39 cellular contexts compared by ENCODE assay signal in genomic region chr17:10809605-10810004, GRCh38. TPM values are rescaled to one million over a fixed set of nuclear protein-coding genes. Genes with fewer than 3 reads are reported as not detected.
"Had no signal": no experiment of that assay in that cellular context is flagged by ENCODE, and none has a peak within 500 bp of the region (broad histone marks: within the 10 kb centered on the region; RNA-seq: fewer than 3 reads in every experiment).

No MANE protein-coding gene starts in this region.

- DNase-seq: activated effector memory CD4-positive, alpha-beta T cell treated with anti-CD3 and anti-CD28 coated beads, Interleukin-2, amount 50 U/mL, for 16 hours; activated effector memory CD4-positive, alpha-beta T cell treated with Interleukin-2 at 50 U/mL for 16 hours; activated gamma-delta T cell; activated gamma-delta T cell treated with Interleukin-2 at 50 U/mL for 16 hours; activated naive CD4-positive, alpha-beta T cell; activated naive CD4-positive, alpha-beta T cell treated with anti-CD3 and anti-CD28 coated beads for 36 hours; activated naive CD4-positive, alpha-beta T cell treated with anti-CD3 and anti-CD28 coated beads, Interleukin-2, amount 10 ng/mL, durations not matched to agents 7 days and 5 days; activated naive CD4-positive, alpha-beta T cell treated with anti-CD3 and anti-CD28 coated beads, Interleukin-2, amount 50 U/mL, for 16 hours; activated naive CD4-positive, alpha-beta T cell treated with Interleukin-2 at 50 U/mL for 16 hours; activated naive CD8-positive, alpha-beta T cell treated with anti-CD3 and anti-CD28 coated beads for 36 hours; activated naive CD8-positive, alpha-beta T cell treated with anti-CD3 and anti-CD28 coated beads, Interleukin-2, amount 10 ng/mL, durations not matched to agents 7 days and 5 days; activated naive CD8-positive, alpha-beta T cell treated with anti-CD3 and anti-CD28 coated beads, Interleukin-2, amount 50 U/mL, for 24 hours; activated T-cell treated with anti-CD3 and anti-CD28 coated beads, Interleukin-2, amount 50 U/mL, for 1 hour; activated T-cell treated with anti-CD3 and anti-CD28 coated beads, Interleukin-2, amount 50 U/mL, for 24 hours; activated T-cell treated with anti-CD3 and anti-CD28 coated beads, Interleukin-2, amount 50 U/mL, for 4 hours; activated T-cell treated with anti-CD3 and anti-CD28 coated beads, Interleukin-2, amount 50 U/mL, for 48 hours; activated T-cell treated with anti-CD3 and anti-CD28 coated beads, Interleukin-2, amount 50 U/mL, for 72 hours; adrenal gland; amniotic stem cell; amygdala; anterior cingulate cortex; aorta; body of pancreas; brain microvascular endothelial cell; caudate nucleus; central memory CD4-positive, alpha-beta T cell; cerebellar nuclear complex had no signal

- H3K27ac ChIP-seq: adrenal gland, ascending aorta, body of pancreas, brain microvascular endothelial cell, breast epithelium, cardiac muscle cell had no signal

- H3K4me3 ChIP-seq: adrenal gland, ascending aorta, body of pancreas, breast epithelium, cardiac muscle cell had no signal

- H3K9me3 ChIP-seq: adrenal gland, ascending aorta, body of pancreas, breast epithelium had no signal

- H3K4me1 ChIP-seq: adrenal gland, ascending aorta, breast epithelium had no signal

- H3K27me3 ChIP-seq: adrenal gland, ascending aorta, body of pancreas, brain microvascular endothelial cell, breast epithelium, cardiac muscle cell had no signal

- FAIRE-seq: astrocyte, bronchial epithelial cell had no signal

- H3K36me3 ChIP-seq: adrenal gland, ascending aorta, brain microvascular endothelial cell, breast epithelium, cardiac muscle cell had no signal

- ATAC-seq: activated naive CD4-positive, alpha-beta T cell treated with anti-CD3 and anti-CD28 coated beads, Interleukin-2, amount 50 U/mL, for 72 hours; activated naive CD8-positive, alpha-beta T cell treated with anti-CD3 and anti-CD28 coated beads, Interleukin-2, amount 50 U/mL, for 24 hours; activated T-cell treated with anti-CD3 and anti-CD28 coated beads, Interleukin-2, amount 50 U/mL, for 4 hours; activated T-cell treated with anti-CD3 and anti-CD28 coated beads, Interleukin-2, amount 50 U/mL, for 72 hours; activated T-helper 17 cell treated with anti-CD3 and anti-CD28 coated beads, Interleukin-2, amount 50 U/mL, for 72 hours; body of pancreas had no signal

RNA-seq across cellular contexts. Expression of gene TMEM238L, which starts 5.7 kb away (rescaled TPM):
- total RNA-seq: activated naive CD4-positive, alpha-beta T cell treated with anti-CD3 and anti-CD28 coated beads for 36 hours; activated naive CD4-positive, alpha-beta T cell treated with anti-CD3 and anti-CD28 coated beads, Interleukin-2, amount 50 U/mL, for 72 hours; activated naive CD8-positive, alpha-beta T cell treated with anti-CD3 and anti-CD28 coated beads for 36 hours; activated naive CD8-positive, alpha-beta T cell treated with anti-CD3 and anti-CD28 coated beads, Interleukin-2, amount 10 ng/mL, durations not matched to agents 7 days and 5 days; activated T-cell treated with anti-CD3 and anti-CD28 coated beads, Interleukin-2, amount 50 U/mL, for 4 hours; activated T-cell treated with anti-CD3 and anti-CD28 coated beads, Interleukin-2, amount 50 U/mL, for 72 hours; activated T-helper 1 cell treated with anti-CD3 and anti-CD28 coated beads, Interleukin-12 subunit alpha, Interleukin-12 subunit beta, Interleukin-2, Interleukin-4 antibody, amounts not matched to agents 30 ng/mL and 10 ng/mL and 1 ng/mL, durations not matched to agents 14 hours and 24 hours and 36 hours; activated T-helper 17 cell treated with anti-CD3 and anti-CD28 coated beads, Interleukin-2, amount 50 U/mL, for 72 hours; activated T-helper 2 cell treated with anti-CD3 and anti-CD28 coated beads, Interferon-gamma antibody, Interleukin-2, Interleukin-4, amounts not matched to agents 10 μg/mL and 5 μg/mL and 100 μg/mL, durations not matched to agents 14 hours and 24 hours and 36 hours; aorta; ascending aorta; astrocyte; body of pancreas; bronchial epithelial cell; cardiac muscle cell; cardiac septum; cerebellum; chondrocyte had no signal
- polyA plus RNA-seq: cardiac muscle cell had no signal

RNA-seq across cellular contexts. Expression of gene PIRT, which starts 28.3 kb away (rescaled TPM):
- total RNA-seq: activated naive CD4-positive, alpha-beta T cell treated with anti-CD3 and anti-CD28 coated beads for 36 hours; activated naive CD4-positive, alpha-beta T cell treated with anti-CD3 and anti-CD28 coated beads, Interleukin-2, amount 50 U/mL, for 72 hours; activated naive CD8-positive, alpha-beta T cell treated with anti-CD3 and anti-CD28 coated beads for 36 hours; activated naive CD8-positive, alpha-beta T cell treated with anti-CD3 and anti-CD28 coated beads, Interleukin-2, amount 10 ng/mL, durations not matched to agents 7 days and 5 days; activated T-cell treated with anti-CD3 and anti-CD28 coated beads, Interleukin-2, amount 50 U/mL, for 4 hours; activated T-cell treated with anti-CD3 and anti-CD28 coated beads, Interleukin-2, amount 50 U/mL, for 72 hours; activated T-helper 1 cell treated with anti-CD3 and anti-CD28 coated beads, Interleukin-12 subunit alpha, Interleukin-12 subunit beta, Interleukin-2, Interleukin-4 antibody, amounts not matched to agents 30 ng/mL and 10 ng/mL and 1 ng/mL, durations not matched to agents 14 hours and 24 hours and 36 hours; activated T-helper 17 cell treated with anti-CD3 and anti-CD28 coated beads, Interleukin-2, amount 50 U/mL, for 72 hours; activated T-helper 2 cell treated with anti-CD3 and anti-CD28 coated beads, Interferon-gamma antibody, Interleukin-2, Interleukin-4, amounts not matched to agents 10 μg/mL and 5 μg/mL and 100 μg/mL, durations not matched to agents 14 hours and 24 hours and 36 hours; ascending aorta; astrocyte; bronchial epithelial cell; cardiac muscle cell; cardiac septum; chondrocyte had no signal
- polyA plus RNA-seq: aorta, cardiac muscle cell had no signal
